ENCODE assay signal across 10 cellular contexts in the genomic region with DNA sequence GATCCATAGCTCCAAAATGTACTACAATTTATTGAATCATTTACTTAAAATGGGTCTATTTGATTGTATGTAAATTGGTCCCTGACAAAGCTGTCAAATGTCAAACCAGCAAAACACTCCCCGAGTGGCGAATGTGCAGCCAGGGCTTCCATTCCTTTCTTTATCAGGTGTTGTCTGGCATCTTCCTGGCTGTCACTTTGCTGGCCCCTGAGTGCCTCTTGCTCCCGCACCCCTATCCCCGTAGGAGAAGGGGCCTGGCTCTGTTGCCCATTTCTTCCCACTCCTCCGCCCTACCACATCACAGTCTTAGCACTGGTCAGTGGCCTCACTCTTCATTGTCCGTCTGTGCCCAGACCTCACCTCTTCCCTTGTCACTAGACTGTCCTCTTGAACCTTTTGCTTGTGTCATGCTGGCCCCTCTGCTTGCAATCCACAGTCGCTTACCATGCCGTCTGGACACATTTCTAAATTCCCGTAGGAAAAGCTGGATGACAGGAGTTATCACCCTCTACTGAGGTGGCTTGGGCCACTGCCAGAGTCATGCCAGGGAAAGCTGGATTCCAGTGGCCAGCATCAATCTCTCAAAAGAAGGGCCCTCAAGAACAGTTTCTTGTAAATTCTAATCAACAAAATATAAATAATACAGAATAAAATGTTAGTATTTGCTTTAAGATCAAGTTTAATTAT.
"Had no signal": no experiment of that assay in that cellular context is flagged by ENCODE, and none has a peak within 500 bp of the region (broad histone marks: within the 10 kb centered on the region; RNA-seq: fewer than 3 reads in every experiment).

No MANE protein-coding gene starts in this region.

- ATAC-seq: naive thymus-derived CD4-positive, alpha-beta T cell; psoas muscle had no signal

- DNase-seq: activated CD4-positive, alpha-beta T cell treated with anti-CD3 and anti-CD28 coated beads, Interleukin-2, amount 50 U/mL, for 48 hours; activated CD4-positive, CD25-positive, alpha-beta regulatory T cell treated with anti-CD3 and anti-CD28 coated beads, Interleukin-2, amount 50 U/mL, for 72 hours; activated effector memory CD4-positive, alpha-beta T cell treated with anti-CD3 and anti-CD28 coated beads, Interleukin-2, amount 50 U/mL, for 16 hours; activated T-cell treated with anti-CD3 and anti-CD28 coated beads for 4 hours; hypothalamus; psoas muscle; SHP77 treated with DMSO at 0.1 percent for 48 hours; stimulated activated CD4-positive, alpha-beta T cell treated with anti-CD3 and anti-CD28 coated beads, Interleukin-2, amount 100 ng/mL, for 48 hours; stimulated activated CD8-positive, alpha-beta memory T cell treated with anti-CD3 and anti-CD28 coated beads, Interleukin-4, amount 100 ng/mL, for 48 hours had no signal

- H3K27me3 Mint-ChIP-seq: naive thymus-derived CD4-positive, alpha-beta T cell had no signal
